17 cellular contexts compared by ENCODE assay signal in the genomic region with DNA sequence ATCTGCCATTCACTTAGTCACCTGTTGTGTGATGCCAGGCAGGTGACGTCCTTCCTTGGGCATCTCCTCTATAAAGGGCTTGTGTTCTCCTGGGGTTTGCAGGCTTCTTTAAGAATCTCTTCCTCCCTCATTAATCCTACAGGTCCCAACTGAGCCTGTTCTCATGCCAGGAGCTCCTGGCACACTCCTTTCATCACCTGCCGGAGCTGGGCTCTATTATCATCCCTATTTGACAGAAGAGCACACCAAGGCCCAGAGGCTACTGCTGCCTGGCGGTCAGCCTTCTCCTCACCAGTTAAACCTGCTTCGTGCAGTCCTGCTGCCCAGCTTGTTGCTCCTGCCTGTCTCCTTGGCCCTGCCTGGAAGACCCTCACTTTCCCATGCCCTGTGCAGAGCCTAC. TPM values are rescaled to one million over a fixed set of nuclear protein-coding genes. Genes with fewer than 3 reads are reported as not detected.
A peak's percentile ranks its signal among the peaks of the same experiment; 100 is the strongest.
DNase-seq lines count a peak whose midpoint lies in the region; ATAC-seq and TF ChIP-seq lines count a peak whose summit lies in the region.
"Had no signal": no experiment of that assay in that cellular context is flagged by ENCODE, and none has a peak within 500 bp of the region (broad histone marks: within the 10 kb centered on the region; RNA-seq: fewer than 3 reads in every experiment).

No MANE protein-coding gene starts in this region.

- TF ChIP-seq CTCF in C4-2B (conservative IDR thresholded peaks at IDR 0.05) (no peak), LNCaP clone FGC (IDR thresholded peaks at IDR 0.05; ENCODE audit: control insufficient read depth, extremely low read depth, insufficient read depth) (0 out of 2 replicates have a peak, but pooled peaks have one; percentile 9), dorsolateral prefrontal cortex (IDR thresholded peaks at IDR 0.05 in 54 of 56, conservative IDR thresholded peaks at IDR 0.05 in 2 of 56; ENCODE audit: low read depth in 1 of 56, partially characterized antibody in 56 of 56) (no peak), sigmoid colon (IDR thresholded peaks at IDR 0.05) (no peak), GM10248 (IDR thresholded peaks at IDR 0.05; ENCODE audit: control extremely low read depth, extremely low read depth, low read depth, missing control alignments) (no peak)

- no peaks in the 10 kb centered on the region for H3K36me3 ChIP-seq in sigmoid colon

- H3K27ac Mint-ChIP-seq in activated naive CD8-positive, alpha-beta T cell treated with anti-CD3 and anti-CD28 coated beads, Interleukin-2, amount 50 U/mL, for 24 hours: no peak overlapping the region
- H3K27ac Mint-ChIP-seq: activated CD4-positive, alpha-beta T cell treated with anti-CD3 and anti-CD28 coated beads, Interleukin-2, amount 10 ng/mL, durations not matched to agents 24 days and 14 days; CD4-positive, alpha-beta memory T cell had no signal

- H3K27me3 ChIP-seq in dorsolateral prefrontal cortex (no peaks in the 10 kb centered on the region), sigmoid colon (no peaks in the 10 kb centered on the region)

- TF ChIP-seq POLR2A in sigmoid colon (IDR thresholded peaks at IDR 0.05): no peak

- peaks cover 0 to 65% (median 38%) of the 10 kb centered on the region in 4 donors for H3K4me1 ChIP-seq in sigmoid colon

- intact Hi-C loops in dorsolateral prefrontal cortex (cut with DNase I): no loop called here
- intact Hi-C loops in sigmoid colon (cut with DNase I): no loop called here

- H3K4me3 ChIP-seq in LNCaP clone FGC (ENCODE audit: low read depth, low read length) (no peak overlapping the region), dorsolateral prefrontal cortex (no peak overlapping the region), sigmoid colon (no peak overlapping the region)
- H3K4me3 ChIP-seq: mucosa of descending colon had no signal

- peaks cover 34% of the 10 kb centered on the region for H3K4me1 Mint-ChIP-seq in activated naive CD8-positive, alpha-beta T cell treated with anti-CD3 and anti-CD28 coated beads, Interleukin-2, amount 50 U/mL, for 24 hours

- H3K4me3 Mint-ChIP-seq in activated naive CD8-positive, alpha-beta T cell treated with anti-CD3 and anti-CD28 coated beads, Interleukin-2, amount 50 U/mL, for 24 hours: no peak overlapping the region
- H3K4me3 Mint-ChIP-seq: activated CD4-positive, alpha-beta T cell treated with anti-CD3 and anti-CD28 coated beads, Interleukin-2, amount 10 ng/mL, durations not matched to agents 24 days and 14 days; CD4-positive, alpha-beta memory T cell had no signal

- no peak for TF ChIP-seq EP300 in sigmoid colon (IDR thresholded peaks at IDR 0.05)

- no peaks in the 10 kb centered on the region for H3K9me3 Mint-ChIP-seq in activated naive CD8-positive, alpha-beta T cell treated with anti-CD3 and anti-CD28 coated beads, Interleukin-2, amount 50 U/mL, for 24 hours
- H3K9me3 Mint-ChIP-seq: activated CD4-positive, alpha-beta T cell treated with anti-CD3 and anti-CD28 coated beads, Interleukin-2, amount 10 ng/mL, durations not matched to agents 24 days and 14 days had no signal

- H3K36me3 Mint-ChIP-seq in activated naive CD8-positive, alpha-beta T cell treated with anti-CD3 and anti-CD28 coated beads, Interleukin-2, amount 50 U/mL, for 24 hours (ENCODE audit: low read depth): peaks cover 3% of the 10 kb centered on the region
- H3K36me3 Mint-ChIP-seq: CD4-positive, alpha-beta memory T cell had no signal

- CTCF ChIA-PET in GM10248 (lab: Yijun Ruan, JAX): interaction anchor here (1.5 kb wide), 1 partner anchor 187 kb away, joined by 4 read pairs; no protein-coding TSS in a partner anchor

- ATAC-seq in activated naive CD8-positive, alpha-beta T cell treated with anti-CD3 and anti-CD28 coated beads, Interleukin-2, amount 50 U/mL, for 24 hours: no peak
- no peak for ATAC-seq in HG02973 (IDR thresholded peaks at IDR 0.05; ENCODE audit: unreplicated experiment)
- ATAC-seq: left lobe of liver, mucosa of descending colon had no signal

- DNase-seq in LNCaP clone FGC (ENCODE audit: low read depth) (peak; percentile 93), dorsolateral prefrontal cortex (no peak), sigmoid colon (no peak), GM10248 (ENCODE audit: extremely low spot score) (no peak), anterior cingulate cortex (lab: John Stamatoyannopoulos, UW) (no peak)
- DNase-seq in activated naive CD8-positive, alpha-beta T cell treated with anti-CD3 and anti-CD28 coated beads, Interleukin-2, amount 50 U/mL, for 24 hours: no peak
- DNase-seq: activated CD4-positive, alpha-beta T cell treated with anti-CD3 and anti-CD28 coated beads, Interleukin-2, amount 10 ng/mL, durations not matched to agents 24 days and 14 days; activated CD8-positive, alpha-beta memory T cell treated with anti-CD3 and anti-CD28 coated beads, Interleukin-2, amount 50 U/mL, for 4 hours; activated effector memory CD4-positive, alpha-beta T cell treated with Interleukin-2 at 50 U/mL for 16 hours; CD4-positive, alpha-beta memory T cell; mucosa of descending colon; MV-4-11; NCI-H187; SHP77 treated with DMSO at 0.1 percent for 48 hours had no signal

- H3K27ac ChIP-seq in C4-2B (peak overlapping the region; percentile 71), dorsolateral prefrontal cortex (peak overlapping the region in 58 of 59 donors; percentile 7 to 93 (median 81)), sigmoid colon (peak overlapping the region; percentile 49 to 75 (median 68))

- 85 to 88% methylated on average over 4 of the region's 4 CpGs for WGBS in sigmoid colon, 2 donors

- no peaks in the 10 kb centered on the region for H3K27me3 Mint-ChIP-seq in activated naive CD8-positive, alpha-beta T cell treated with anti-CD3 and anti-CD28 coated beads, Interleukin-2, amount 50 U/mL, for 24 hours
- H3K27me3 Mint-ChIP-seq: activated CD4-positive, alpha-beta T cell treated with anti-CD3 and anti-CD28 coated beads, Interleukin-2, amount 10 ng/mL, durations not matched to agents 24 days and 14 days; CD4-positive, alpha-beta memory T cell had no signal

- H3K9me3 ChIP-seq in sigmoid colon: no peaks in the 10 kb centered on the region
- H3K9me3 ChIP-seq: mucosa of descending colon had no signal

- POLR2A ChIA-PET in GM10248 (lab: Yijun Ruan, JAX): no interaction called here

RNA-seq across cellular contexts. Expression of gene RAI1, which starts 51.2 kb away (rescaled TPM):
- total RNA-seq in dorsolateral prefrontal cortex (10 to 100 TPM; 36.4 to 86.1 (median 56.3) TPM), sigmoid colon (10 to 100 TPM in 2 of 4 donors, 1 to 10 TPM in 2; 7.4 to 31.9 (median 12.5) TPM)
- polyA plus RNA-seq in sigmoid colon: 10 to 100 TPM in 1 of 3 donors, 1 to 10 TPM in 2; 1.8 to 14.2 (median 2.5) TPM
